In the genomic region with DNA sequence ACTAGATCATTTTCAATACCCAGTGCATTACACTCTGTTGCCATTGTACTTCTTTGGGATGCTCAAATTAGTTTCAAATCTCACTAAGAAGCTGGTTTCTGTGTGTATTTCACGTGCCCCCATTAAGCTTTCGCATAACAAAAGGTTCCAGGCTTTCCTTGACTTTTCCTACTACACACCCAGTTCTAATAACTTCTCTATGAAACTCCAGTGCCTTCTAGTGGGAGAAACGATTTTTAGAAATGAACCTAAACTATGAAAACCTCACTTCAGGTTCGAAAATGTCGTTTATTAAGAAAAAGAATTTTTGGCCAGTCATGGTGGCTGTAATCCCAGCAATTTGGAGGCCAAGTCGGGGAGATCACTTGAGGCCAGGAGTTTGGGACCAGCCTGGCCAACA, we compare ENCODE assay signal across 2 cellular contexts.
TF ChIP-seq lines count a peak whose summit lies in the region.

No MANE protein-coding gene starts in this region.

TF ChIP-seq in GM23338, 12 proteins besides CTCF, POLR2A, EP300 and RAD21:
- TF ChIP-seq, protein P1, sequence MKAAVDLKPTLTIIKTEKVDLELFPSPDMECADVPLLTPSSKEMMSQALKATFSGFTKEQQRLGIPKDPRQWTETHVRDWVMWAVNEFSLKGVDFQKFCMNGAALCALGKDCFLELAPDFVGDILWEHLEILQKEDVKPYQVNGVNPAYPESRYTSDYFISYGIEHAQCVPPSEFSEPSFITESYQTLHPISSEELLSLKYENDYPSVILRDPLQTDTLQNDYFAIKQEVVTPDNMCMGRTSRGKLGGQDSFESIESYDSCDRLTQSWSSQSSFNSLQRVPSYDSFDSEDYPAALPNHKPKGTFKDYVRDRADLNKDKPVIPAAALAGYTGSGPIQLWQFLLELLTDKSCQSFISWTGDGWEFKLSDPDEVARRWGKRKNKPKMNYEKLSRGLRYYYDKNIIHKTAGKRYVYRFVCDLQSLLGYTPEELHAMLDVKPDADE (IDR thresholded peaks at IDR 0.05): no peak

TF ChIP-seq in HepG2, 621 proteins besides CTCF, POLR2A, EP300 and RAD21:
- no peak for TF ChIP-seq FOXO1 (CRISPR knock-in tag; IDR thresholded peaks at IDR 0.05)
- no peak for TF ChIP-seq ZNF354B (CRISPR knock-in tag; IDR thresholded peaks at IDR 0.05)
- no peak for TF ChIP-seq PCBP1 (IDR thresholded peaks at IDR 0.05; ENCODE audit: borderline replicate concordance, low read depth, low read length)
- no peak for TF ChIP-seq ZNF841 (CRISPR knock-in tag; IDR thresholded peaks at IDR 0.05; ENCODE audit: borderline replicate concordance)
- TF ChIP-seq STAG1 (CRISPR knock-in tag; IDR thresholded peaks at IDR 0.05): peak; percentile 45; the same call in 1 of the 2 replicates
